16 cellular contexts compared by ENCODE assay signal in the genomic region with DNA sequence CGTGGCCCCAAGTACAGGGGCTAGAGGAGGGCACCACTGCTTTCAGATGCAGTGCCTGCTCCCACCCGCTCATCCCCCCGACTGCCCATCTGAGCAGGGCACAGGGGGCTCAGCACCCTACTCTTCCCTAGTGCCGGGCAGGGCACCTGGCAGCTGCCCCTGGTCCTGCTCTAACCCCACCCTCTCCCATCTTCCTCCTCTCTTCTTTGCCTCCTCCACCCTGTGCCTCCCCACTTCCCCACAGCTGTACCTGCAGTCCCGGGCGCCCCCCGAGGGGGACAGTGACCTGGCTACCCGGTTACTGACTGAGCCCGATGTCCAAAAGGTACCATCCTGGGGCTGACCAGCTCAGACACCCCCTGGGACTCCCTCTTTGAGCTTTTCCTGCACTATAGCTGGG. TPM values are rescaled to one million over a fixed set of nuclear protein-coding genes. Genes with fewer than 3 reads are reported as not detected.
DNase-seq lines count a peak whose midpoint lies in the region; ATAC-seq and TF ChIP-seq lines count a peak whose summit lies in the region.
"Had no signal": no experiment of that assay in that cellular context is flagged by ENCODE, and none has a peak within 500 bp of the region (broad histone marks: within the 10 kb centered on the region; RNA-seq: fewer than 3 reads in every experiment).

No MANE protein-coding gene starts in this region.

- H3K4me3 ChIP-seq in Karpas-422 (ENCODE audit: low read length) = no peak overlapping the region
- H3K4me3 ChIP-seq: A549 had no signal

- no peak overlapping the region for H3K4me3 Mint-ChIP-seq in natural killer cell
- no peak overlapping the region for H3K4me3 Mint-ChIP-seq in endothelial cell (ENCODE audit: unreplicated experiment)

- H3K9me3 Mint-ChIP-seq in natural killer cell (no peaks in the 10 kb centered on the region), endothelial cell (ENCODE audit: unreplicated experiment) (no peaks in the 10 kb centered on the region)

- peaks cover 10% of the 10 kb centered on the region for H3K79me2 ChIP-seq in Karpas-422 (ENCODE audit: low read length)

- DNase-seq in Right ventricle myocardium inferior (ENCODE audit: missing footprints) = peak; percentile 42
- DNase-seq in Right ventricle myocardium superior = no peak
- no peak for DNase-seq in Karpas-422
- DNase-seq in natural killer cell = no peak
- no peak for DNase-seq in NCI-H82 treated with DMSO at 0.1 percent for 48 hours (lab: John Stamatoyannopoulos, UW; ENCODE audit: unreplicated experiment)
- no peak for DNase-seq in endothelial cell (ENCODE audit: low spot score)
- DNase-seq: DMS79 treated with DMSO at 0.1 percent for 48 hours, KG1, NCI-H1417, NCI-H187 treated with DMSO at 0.1 percent for 48 hours, NCI-H226, NCI-H524, NCI-H82 had no signal

- H3K4me1 ChIP-seq in Karpas-422 (ENCODE audit: low read length) = peaks cover 50% of the 10 kb centered on the region

- peaks cover 21 to 58% of the 10 kb centered on the region in 2 donors for H3K4me1 Mint-ChIP-seq in natural killer cell
- peaks cover 26% of the 10 kb centered on the region for H3K4me1 Mint-ChIP-seq in endothelial cell (ENCODE audit: unreplicated experiment)

- no peak for TF ChIP-seq CTCF in natural killer cell (IDR thresholded peaks at IDR 0.05)
- no peak for TF ChIP-seq CTCF in endothelial cell (IDR thresholded peaks at IDR 0.05; ENCODE audit: unreplicated experiment)

- no peak overlapping the region for H3K9ac ChIP-seq in Karpas-422 (ENCODE audit: low read length)

- H3K36me3 Mint-ChIP-seq in natural killer cell (no peaks in the 10 kb centered on the region), endothelial cell (ENCODE audit: low read depth, unreplicated experiment) (peaks cover 28% of the 10 kb centered on the region)

- H4K20me1 ChIP-seq in Karpas-422 (ENCODE audit: insufficient read depth, low read depth, low read length) = 0 out of 2 replicates have a peak, but pooled peaks cover 7% of the 10 kb centered on the region

- H3K27ac Mint-ChIP-seq in natural killer cell (peak overlapping the region; percentile 48 to 77), endothelial cell (ENCODE audit: unreplicated experiment) (no peak overlapping the region)

- H3K27me3 Mint-ChIP-seq in natural killer cell (ENCODE audit: low read depth in 2 of 2) (no peaks in the 10 kb centered on the region), endothelial cell (ENCODE audit: unreplicated experiment) (peaks cover 4% of the 10 kb centered on the region)

- no peaks in the 10 kb centered on the region for H3K9me3 ChIP-seq in Karpas-422 (ENCODE audit: low read length)
- H3K9me3 ChIP-seq: A549 had no signal

- H3K27me3 ChIP-seq in Karpas-422 (ENCODE audit: low read length) = no peaks in the 10 kb centered on the region

- H3K36me3 ChIP-seq in Karpas-422 (ENCODE audit: insufficient read depth, low read length) = peaks cover 19% of the 10 kb centered on the region

- no peak overlapping the region for H3K4me2 ChIP-seq in Karpas-422 (ENCODE audit: low read depth, low read length, poor library complexity, severe bottlenecking)
- H3K4me2 ChIP-seq: A549 had no signal

- ATAC-seq in Right ventricle myocardium inferior (no peak), Right ventricle myocardium superior (ENCODE audit: poor library complexity) (no peak), natural killer cell (no peak), HG02981 (IDR thresholded peaks at IDR 0.05; ENCODE audit: unreplicated experiment) (no peak)
- ATAC-seq: A549, HepG2 had no signal

- H3K9me2 ChIP-seq in Karpas-422 (replicated peaks; ENCODE audit: insufficient read depth, low read length) = no peaks in the 10 kb centered on the region

- 0 out of 2 replicates have a peak overlapping the region, but pooled peaks have one; percentile 5 for H3K27ac ChIP-seq in Karpas-422 (ENCODE audit: low read length)
- H3K27ac ChIP-seq: A549 had no signal

- intact Hi-C loops in Right ventricle myocardium inferior (cut with DNase I) = no loop called here
- intact Hi-C loops in Right ventricle myocardium superior (cut with DNase I) = no loop called here
- intact Hi-C loops in natural killer cell (cut with micrococcal nuclease) = no loop called here

- no peak overlapping the region for H2AFZ ChIP-seq in Karpas-422 (ENCODE audit: low read length)

RNA-seq across cellular contexts. Expression of a gene that starts 12.8 kb away (rescaled TPM):
- 14.5 TPM for total RNA-seq in Right ventricle myocardium inferior
- total RNA-seq in Right ventricle myocardium superior = 11.7 TPM
- total RNA-seq in Karpas-422 (2014; rRNA removed; shearing (Covaris generic); ENCODE audit: low replicate concordance) = 60.5 and 133 TPM in 2 replicates
- total RNA-seq in natural killer cell = 100 to 1,000 TPM; 453 to 536 (median 532) TPM
- total RNA-seq in endothelial cell (ENCODE audit: unreplicated experiment) = 202 TPM

RNA-seq across cellular contexts. Expression of a gene that starts 15.7 kb away (rescaled TPM):
- 26.3 TPM for total RNA-seq in Right ventricle myocardium inferior
- total RNA-seq in Right ventricle myocardium superior = 29.2 TPM
- 40.2 and 83.5 TPM in 2 replicates for total RNA-seq in Karpas-422 (2014; rRNA removed; shearing (Covaris generic); ENCODE audit: low replicate concordance)
- 100 to 1,000 TPM; 104 to 114 (median 111) TPM for total RNA-seq in natural killer cell
- 36.3 TPM for total RNA-seq in endothelial cell (ENCODE audit: unreplicated experiment)
